In the genomic region with DNA sequence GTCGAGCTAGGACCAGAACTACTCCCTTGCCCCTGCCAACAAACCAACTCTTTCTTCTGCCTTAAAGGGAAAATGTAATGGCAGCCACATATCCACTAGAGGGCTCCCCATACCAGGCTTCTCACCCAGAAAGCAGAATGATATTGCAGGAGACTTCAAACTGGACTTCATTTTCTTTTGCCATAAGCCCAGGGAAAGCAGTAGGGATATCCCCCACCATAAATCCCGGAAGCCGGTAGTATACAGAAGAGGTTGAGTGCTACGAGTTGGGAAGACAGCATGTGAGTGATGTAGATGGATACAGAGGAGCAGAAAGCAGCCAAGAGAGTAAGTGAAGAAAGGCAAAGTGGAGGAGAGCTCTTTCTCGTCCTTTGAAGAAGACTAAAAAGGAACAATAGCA, we compare ENCODE assay signal across 8 cellular contexts. TPM values are rescaled to one million over a fixed set of nuclear protein-coding genes. Genes with fewer than 3 reads are reported as not detected.
DNase-seq lines count a peak whose midpoint lies in the region; ATAC-seq, FAIRE-seq and TF ChIP-seq lines count a peak whose summit lies in the region.

No MANE protein-coding gene starts in this region.

- peak; percentile 88 for FAIRE-seq in GM12878 (lab: Jason Lieb, UNC)

- H3K79me2 ChIP-seq in GM12878 (ENCODE audit: control insufficient read depth, insufficient read depth, low read length) = no peaks in the 10 kb centered on the region

- intact Hi-C loops in GM12878 (cut with micrococcal nuclease; ENCODE audit: unreplicated experiment) = loop anchor here (1.0 to 2.0 kb wide), 2 partner anchors 157 to 260 kb away; no protein-coding TSS in a partner anchor

- SMC1A ChIA-PET in GM12878 (lab: Charles Lee; ENCODE audit: uncharacterized antibody, unreplicated experiment) = interaction anchor here (0.8 to 4.1 kb wide), 32 partner anchors 10 to 261 kb away, joined by 3 to 112 read pairs (median 5); a partner anchor contains a TSS

- whole genome bisulfite sequencing in GM12878 (ENCODE audit: insufficient coverage, insufficient replicate concordance, low lambda C conversion rate, missing lambda C conversion rate) = 22% methylated on average over 5 of the region's 5 CpGs

- ATAC-seq in GM12878 = peak; percentile 83
- ATAC-seq in HG03045 (IDR thresholded peaks at IDR 0.05; ENCODE audit: unreplicated experiment) = no peak

- CTCF ChIA-PET in GM12878 (lab: Yijun Ruan, JAX) = interaction anchor here (0.7 to 5.6 kb wide), 45 partner anchors 12 to 573 kb away, joined by 3 to 206 read pairs (median 4); a partner anchor contains a TSS

- in situ Hi-C loops in GM12878 (cut with MboI) = loop anchor here (5.0 kb wide), 2 partner anchors 158 to 258 kb away; no protein-coding TSS in a partner anchor

- H3K9ac ChIP-seq in GM12878 (ENCODE audit: control insufficient read depth, insufficient read depth, low read length) (no peak overlapping the region), skeletal muscle satellite cell (ENCODE audit: low read depth, low read length) (no peak overlapping the region)

- H4K20me1 ChIP-seq in GM12878 (ENCODE audit: control insufficient read depth, insufficient read depth) = no peaks in the 10 kb centered on the region

- H3K4me2 ChIP-seq in GM12878 (ENCODE audit: control insufficient read depth, insufficient read depth) = no peak overlapping the region
- peak overlapping the region; percentile 44 for H3K4me2 ChIP-seq in skeletal muscle satellite cell (ENCODE audit: low read length)

- no peak overlapping the region for H3K4me3 ChIP-seq in GM12878
- H3K4me3 ChIP-seq in skeletal muscle satellite cell (ENCODE audit: low read length) = no peak overlapping the region

- POLR2A ChIA-PET in GM12878 (lab: Charles Lee) = no interaction called here

- peak; percentile 27 for DNase-seq in activated CD4-positive, CD25-positive, alpha-beta regulatory T cell treated with anti-CD3 and anti-CD28 coated beads, Interleukin-2, amount 50 U/mL, for 16 hours (ENCODE audit: low read depth, low spot score)
- no peak for DNase-seq in activated CD4-positive, CD25-positive, alpha-beta regulatory T cell treated with anti-CD3 and anti-CD28 coated beads, Interleukin-2, amount 50 U/mL, for 72 hours
- DNase-seq in NCI-H1930 (lab: John Stamatoyannopoulos, UW) (peak; percentile 29 to 53), T-helper 2 cell (peak in 4 of 5 experiments; percentile 16 to 62 (median 38)), GM12878 (ENCODE audit: low read depth, low spot score) (peak; percentile 23), hypothalamus (lab: John Stamatoyannopoulos, UW) (peak in 34 of 51 donors; percentile 6 to 89 (median 35))

- H3K9me3 ChIP-seq in GM12878 (replicated peaks; ENCODE audit: control insufficient read depth, insufficient read depth, low read length) (no peaks in the 10 kb centered on the region), skeletal muscle satellite cell (replicated peaks; ENCODE audit: low read length) (peaks cover 7% of the 10 kb centered on the region)

- H3K27me3 ChIP-seq in GM12878 (replicated peaks in 1 of 2; ENCODE audit: control insufficient read depth in 2 of 2, insufficient read depth in 2 of 2, low read length in 1 of 2) (no peaks in the 10 kb centered on the region), skeletal muscle satellite cell (ENCODE audit: control insufficient read depth, insufficient read depth, low read length) (peaks cover 24% of the 10 kb centered on the region)

- H3K4me1 ChIP-seq in GM12878 (ENCODE audit: control insufficient read depth, insufficient read depth, low read length) (no peaks in the 10 kb centered on the region), skeletal muscle satellite cell (ENCODE audit: control insufficient read depth, insufficient read depth, low read length) (no peaks in the 10 kb centered on the region)

- H3K27ac ChIP-seq in GM12878 (ENCODE audit: control insufficient read depth, insufficient read depth) = no peak overlapping the region

- RAD21 ChIA-PET in GM12878 (lab: Charles Lee; ENCODE audit: unreplicated experiment) = interaction anchor here (0.6 to 4.5 kb wide), 21 partner anchors 11 to 358 kb away, joined by 3 to 113 read pairs (median 6); a partner anchor contains a TSS

- peak; percentile 100 for TF ChIP-seq RAD21 in GM12878 (IDR thresholded peaks at IDR 0.05; ENCODE audit: insufficient read depth, low read depth, low read length)

- no peak for TF ChIP-seq EP300 in GM12878 (IDR thresholded peaks at IDR 0.05; ENCODE audit: borderline replicate concordance in 1 of 2, control insufficient read depth in 1 of 2, low read depth in 2 of 2, low read length in 2 of 2)

- TF ChIP-seq CTCF in GM12878 (IDR thresholded peaks at IDR 0.05 in 2 of 3, conservative IDR thresholded peaks at IDR 0.05 in 1 of 3; ENCODE audit: control insufficient read depth in 2 of 3, extremely low read depth in 1 of 3, insufficient read depth in 1 of 3, low read depth in 3 of 3, low read length in 3 of 3) = peak; percentile 83 to 96 (median 89); a peak in 5 of 6 replicates

- H3K36me3 ChIP-seq in GM12878 (ENCODE audit: control insufficient read depth in 2 of 2, insufficient read depth in 2 of 2, low read length in 1 of 2) (no peaks in the 10 kb centered on the region), skeletal muscle satellite cell (ENCODE audit: insufficient read depth, low read length) (no peaks in the 10 kb centered on the region)

- BruUV-seq in GM12878 (replicated peaks; lab: Mats Ljungman, UMichigan) = no TSS peak

- no peak overlapping the region for H2AFZ ChIP-seq in GM12878 (ENCODE audit: control insufficient read depth, low read depth, low read length)

- TF ChIP-seq POLR2A in GM12878 (IDR thresholded peaks at IDR 0.05; ENCODE audit: low read depth, low read length) = no peak

TF ChIP-seq in GM12878, 131 proteins besides CTCF, POLR2A, EP300 and RAD21 (continues in another document):
- TF ChIP-seq ZNF207 (IDR thresholded peaks at IDR 0.05; ENCODE audit: borderline replicate concordance) (no peak), IKZF2 (IDR thresholded peaks at IDR 0.05) (0 out of 4 replicates have a peak, but pooled peaks of 1 of the 2 experiments have one; percentile 15), SMAD1 (IDR thresholded peaks at IDR 0.05; ENCODE audit: low read depth, partially characterized antibody) (no peak)

RNA-seq across cellular contexts. Expression of a gene that starts 12.1 kb away (rescaled TPM):
- not detected in 2 replicates for total RNA-seq in GM12878 (2013; cell fraction: nucleolus; rRNA removed)
- total RNA-seq in GM12878 (2014; rRNA removed) (not detected in 2 replicates), GM12878 (2014; rRNA removed; fragmentation: Illumina TruSeq; extraction: Trizol) (not detected in 2 replicates), GM12878 (2021) (not detected in 2 replicates)
- polyA plus RNA-seq in GM12878 (2011; ENCODE audit: low read depth) = not detected
- polyA plus RNA-seq in GM12878 (2011; rRNA removed) (not detected in 2 replicates), GM12878 (2014; fragmentation: Illumina TruSeq; extraction: Trizol) (not detected in 2 replicates), GM12878 (2014; fragmentation: Nextera tagmentation; extraction: Ambion mirVana) (not detected), GM12878 (2014; rRNA removed) (not detected in 2 replicates), GM12878 (2016; fragmentation: Nextera tagmentation; extraction: Ambion mirVana) (not detected)
- polyA plus RNA-seq in GM12878 (2011; cell fraction: cytosol; rRNA removed) = not detected in 2 replicates
- not detected in 2 replicates for polyA plus RNA-seq in GM12878 (2011; cell fraction: nucleus; rRNA removed)
- not detected in 2 replicates for polyA plus RNA-seq in GM12878 (2012)
- polyA minus RNA-seq in GM12878 (2011; rRNA and poly(A)+ RNA removed) = not detected in 2 replicates
- polyA minus RNA-seq in GM12878 (2011; cell fraction: cytosol; rRNA and poly(A)+ RNA removed) = not detected in 2 replicates
- not detected in 2 replicates for polyA minus RNA-seq in GM12878 (2011; cell fraction: nucleus; rRNA and poly(A)+ RNA removed)
- not detected in 2 replicates for total RNA-seq in skeletal muscle satellite cell (2012; rRNA removed)

RNA-seq across cellular contexts. Expression of a gene that starts 27.0 kb away (rescaled TPM):
- not detected in 2 replicates for total RNA-seq in GM12878 (2013; cell fraction: nucleolus; rRNA removed)
- total RNA-seq in GM12878 (2014; rRNA removed) = not detected in 2 replicates
- not detected in 2 replicates for total RNA-seq in GM12878 (2014; rRNA removed; fragmentation: Illumina TruSeq; extraction: Trizol)
- not detected in 2 replicates for total RNA-seq in GM12878 (2021)
- polyA plus RNA-seq in GM12878 (2011; ENCODE audit: low read depth) = not detected
- polyA plus RNA-seq in GM12878 (2011; rRNA removed) = not detected in 2 replicates
- polyA plus RNA-seq in GM12878 (2011; cell fraction: cytosol; rRNA removed) = not detected in 2 replicates
- not detected in 2 replicates for polyA plus RNA-seq in GM12878 (2011; cell fraction: nucleus; rRNA removed)
- polyA plus RNA-seq in GM12878 (2012) = not detected in 2 replicates
- not detected in 2 replicates for polyA plus RNA-seq in GM12878 (2014; fragmentation: Illumina TruSeq; extraction: Trizol)
- not detected for polyA plus RNA-seq in GM12878 (2014; fragmentation: Nextera tagmentation; extraction: Ambion mirVana)
- polyA plus RNA-seq in GM12878 (2014; rRNA removed) = not detected in 2 replicates
- polyA plus RNA-seq in GM12878 (2016; fragmentation: Nextera tagmentation; extraction: Ambion mirVana) = not detected
- polyA minus RNA-seq in GM12878 (2011; rRNA and poly(A)+ RNA removed) = not detected in 2 replicates
- polyA minus RNA-seq in GM12878 (2011; cell fraction: cytosol; rRNA and poly(A)+ RNA removed) = not detected in 2 replicates
- polyA minus RNA-seq in GM12878 (2011; cell fraction: nucleus; rRNA and poly(A)+ RNA removed) = not detected in 2 replicates
- total RNA-seq in skeletal muscle satellite cell (2012; rRNA removed) = under 0.01 TPM in 1 of 2 replicates, not detected in the other

RNA-seq across cellular contexts. Expression of a gene that starts 57.7 kb away (rescaled TPM):
- 3.1 and 3.6 TPM in 2 replicates for total RNA-seq in GM12878 (2013; cell fraction: nucleolus; rRNA removed)
- total RNA-seq in GM12878 (2014; rRNA removed) (12.3 and 13.0 TPM in 2 replicates), GM12878 (2014; rRNA removed; fragmentation: Illumina TruSeq; extraction: Trizol) (11.3 and 13.4 TPM in 2 replicates), GM12878 (2021) (9.9 and 12.6 TPM in 2 replicates)
- polyA plus RNA-seq in GM12878 (2011; ENCODE audit: low read depth) = 23.0 TPM
- polyA plus RNA-seq in GM12878 (2011; rRNA removed) (8.1 and 15.5 TPM in 2 replicates), GM12878 (2014; fragmentation: Illumina TruSeq; extraction: Trizol) (11.8 and 12.2 TPM in 2 replicates), GM12878 (2014; fragmentation: Nextera tagmentation; extraction: Ambion mirVana) (10 to 100 TPM; 23.7 to 34.3 TPM), GM12878 (2014; rRNA removed) (13.3 and 13.5 TPM in 2 replicates), GM12878 (2016; fragmentation: Nextera tagmentation; extraction: Ambion mirVana) (1 to 10 TPM; 6.0 to 7.1 TPM)
- 14.9 and 15.1 TPM in 2 replicates for polyA plus RNA-seq in GM12878 (2011; cell fraction: cytosol; rRNA removed)
- 5.3 and 6.3 TPM in 2 replicates for polyA plus RNA-seq in GM12878 (2011; cell fraction: nucleus; rRNA removed)
- 21.2 and 23.6 TPM in 2 replicates for polyA plus RNA-seq in GM12878 (2012)
- polyA minus RNA-seq in GM12878 (2011; rRNA and poly(A)+ RNA removed) = 5.6 and 7.2 TPM in 2 replicates
- polyA minus RNA-seq in GM12878 (2011; cell fraction: cytosol; rRNA and poly(A)+ RNA removed) = 1.8 and 4.1 TPM in 2 replicates
- 0.48 and 1.1 TPM in 2 replicates for polyA minus RNA-seq in GM12878 (2011; cell fraction: nucleus; rRNA and poly(A)+ RNA removed)
- 1.3 and 4.8 TPM in 2 replicates for total RNA-seq in skeletal muscle satellite cell (2012; rRNA removed)
